In the genomic region with DNA sequence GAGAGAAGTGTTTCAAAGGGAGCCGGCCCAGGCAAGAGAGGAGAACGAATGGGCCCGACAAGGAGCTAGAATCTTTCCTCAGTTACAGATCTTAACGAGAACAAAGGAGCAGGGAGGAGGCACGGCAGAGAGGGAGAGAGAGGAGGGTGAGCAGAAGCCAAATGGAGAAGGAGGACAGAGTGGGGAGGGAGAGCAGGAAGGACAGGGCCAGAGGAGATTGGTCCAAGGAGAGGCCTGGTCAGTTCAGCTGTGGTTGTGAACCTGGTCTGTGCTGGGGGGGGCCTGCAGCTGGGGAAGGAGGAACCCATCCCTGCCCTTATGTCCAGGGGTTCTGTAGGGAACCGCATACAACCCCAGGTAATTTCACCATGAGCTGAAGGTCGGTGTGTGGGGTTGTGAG, we compare ENCODE assay signal across 14 cellular contexts.
"Had no signal": no experiment of that assay in that cellular context is flagged by ENCODE, and none has a peak within 500 bp of the region (broad histone marks: within the 10 kb centered on the region; RNA-seq: fewer than 3 reads in every experiment).

No MANE protein-coding gene starts in this region.

- ATAC-seq: left colon; mucosa of descending colon; naive thymus-derived CD8-positive, alpha-beta T cell; psoas muscle; right lobe of liver; stimulated activated memory B cell treated with anti-CD40 and anti-IgM and Interleukin-4, amounts not matched to agents 10 μg/mL and 1 μg/mL and 100 μg/mL, for 72 hours; stimulated activated naive CD8-positive, alpha-beta T cell treated with anti-CD3 and anti-CD28 coated beads, Interleukin-15, amount 100 ng/mL, for 72 hours had no signal

- DNase-seq: foreskin melanocyte; head of caudate nucleus; left colon; mucosa of descending colon; naive thymus-derived CD8-positive, alpha-beta T cell; psoas muscle; retina; right lobe of liver; stimulated activated CD4-positive, alpha-beta T cell treated with anti-CD3 and anti-CD28 coated beads, Interleukin-1b, Interleukin-23, amount 100 ng/mL, for 48 hours; stimulated activated CD4-positive, alpha-beta T cell treated with anti-CD3 and anti-CD28 coated beads, Interleukin-4, amount 100 ng/mL, for 24 hours; stimulated activated naive CD8-positive, alpha-beta T cell treated with anti-CD3 and anti-CD28 coated beads, Interleukin-15, amount 100 ng/mL, for 72 hours; testis had no signal

- H3K4me3 Mint-ChIP-seq: central memory CD8-positive, alpha-beta T cell; stimulated activated memory B cell treated with anti-CD40 and anti-IgM and Interleukin-4, amounts not matched to agents 10 μg/mL and 1 μg/mL and 100 μg/mL, for 72 hours; stimulated activated naive CD8-positive, alpha-beta T cell treated with anti-CD3 and anti-CD28 coated beads, Interleukin-15, amount 100 ng/mL, for 72 hours had no signal

- H3K9me3 Mint-ChIP-seq: central memory CD8-positive, alpha-beta T cell; naive thymus-derived CD8-positive, alpha-beta T cell; stimulated activated naive CD8-positive, alpha-beta T cell treated with anti-CD3 and anti-CD28 coated beads, Interleukin-15, amount 100 ng/mL, for 72 hours had no signal

- H3K36me3 Mint-ChIP-seq: naive thymus-derived CD8-positive, alpha-beta T cell; stimulated activated memory B cell treated with anti-CD40 and anti-IgM and Interleukin-4, amounts not matched to agents 10 μg/mL and 1 μg/mL and 100 μg/mL, for 72 hours had no signal
